ENCODE assay signal across 2 cellular contexts in genomic region chr3:14633417-14633816, GRCh38.
TF ChIP-seq lines count a peak whose summit lies in the region.

No MANE protein-coding gene starts in this region.

TF ChIP-seq in GM12878, 131 proteins besides CTCF, POLR2A, EP300 and RAD21:
- TF ChIP-seq SMC3 (IDR thresholded peaks at IDR 0.05; ENCODE audit: borderline replicate concordance, low read length) (no peak), BCL3 (IDR thresholded peaks at IDR 0.05; ENCODE audit: borderline replicate concordance, insufficient read depth, low read depth, low read length, poor library complexity, severe bottlenecking) (no peak), SPI1 (IDR thresholded peaks at IDR 0.05; ENCODE audit: borderline replicate concordance, insufficient read depth, low read depth, low read length) (no peak), ZSCAN29 (IDR thresholded peaks at IDR 0.05) (no peak), TARDBP (IDR thresholded peaks at IDR 0.05; ENCODE audit: borderline replicate concordance) (no peak), NKRF (conservative IDR thresholded peaks at IDR 0.05) (no peak)
TF ChIP-seq in GM12878: peak in this region for 0.

TF ChIP-seq in HEK293T, 16 proteins besides CTCF, POLR2A, EP300 and RAD21:
- TF ChIP-seq FOXK2 (IDR thresholded peaks at IDR 0.05) (no peak), SP1 (IDR thresholded peaks at IDR 0.05) (no peak), TARDBP (IDR thresholded peaks at IDR 0.05) (no peak), FOXM1 (IDR thresholded peaks at IDR 0.05; ENCODE audit: borderline replicate concordance) (no peak), SUZ12 (IDR thresholded peaks at IDR 0.05) (no peak), FOXA1 (IDR thresholded peaks at IDR 0.05) (no peak), CTBP1 (IDR thresholded peaks at IDR 0.05; ENCODE audit: borderline replicate concordance) (no peak), PKNOX1 (IDR thresholded peaks at IDR 0.05) (no peak), ARNT (IDR thresholded peaks at IDR 0.05) (no peak), ELF4 (IDR thresholded peaks at IDR 0.05) (no peak), ZNF384 (IDR thresholded peaks at IDR 0.05) (no peak), LEF1 (IDR thresholded peaks at IDR 0.05; ENCODE audit: borderline replicate concordance) (no peak), NFRKB (IDR thresholded peaks at IDR 0.05) (no peak), HDGF (IDR thresholded peaks at IDR 0.05; ENCODE audit: borderline replicate concordance) (no peak), BHLHE40 (IDR thresholded peaks at IDR 0.05; ENCODE audit: borderline replicate concordance) (no peak), L3MBTL2 (conservative IDR thresholded peaks at IDR 0.05) (no peak)
